In genomic region chr3:145716519-145716918, GRCh38 we compare ENCODE assay signal across 18 cellular contexts.
A peak's percentile ranks its signal among the peaks of the same experiment; 100 is the strongest.
DNase-seq lines count a peak whose midpoint lies in the region; ATAC-seq and TF ChIP-seq lines count a peak whose summit lies in the region.
"Had no signal": no experiment of that assay in that cellular context is flagged by ENCODE, and none has a peak within 500 bp of the region (broad histone marks: within the 10 kb centered on the region; RNA-seq: fewer than 3 reads in every experiment).

No MANE protein-coding gene starts in this region.

- no peaks in the 10 kb centered on the region for H3K9me3 ChIP-seq in SJCRH30 (replicated peaks)
- H3K9me3 ChIP-seq in CD8-positive, alpha-beta memory T cell (ENCODE audit: low read length), result no peaks in the 10 kb centered on the region
- H3K9me3 ChIP-seq: BLaER1 treated with 17β-estradiol and CSF1 and Interleukin-3, amounts not matched to agents 10 nM and 100 nM had no signal

- no peak overlapping the region for H3K27ac ChIP-seq in SJCRH30
- H3K27ac ChIP-seq in CD8-positive, alpha-beta memory T cell (ENCODE audit: low read depth, low read length), result no peak overlapping the region
- H3K27ac ChIP-seq in RWPE1, result no peak overlapping the region
- H3K27ac ChIP-seq: BLaER1 treated with 17β-estradiol and CSF1 and Interleukin-3, amounts not matched to agents 10 nM and 100 nM; HL-60; SK-N-MC had no signal

- H3K4me1 ChIP-seq in SJCRH30, result no peaks in the 10 kb centered on the region
- no peaks in the 10 kb centered on the region for H3K4me1 ChIP-seq in CD8-positive, alpha-beta memory T cell (ENCODE audit: insufficient read depth, low read length)
- H3K4me1 ChIP-seq: BLaER1 treated with 17β-estradiol and CSF1 and Interleukin-3, amounts not matched to agents 10 nM and 100 nM had no signal

- H3K9me3 Mint-ChIP-seq in CD8-positive, alpha-beta memory T cell, result peaks cover 0 to 9% (median 3%) of the 10 kb centered on the region in 5 donors

- no peak overlapping the region for H3K4me3 Mint-ChIP-seq in CD8-positive, alpha-beta memory T cell

- H3K4me1 Mint-ChIP-seq in CD8-positive, alpha-beta memory T cell, result no peaks in the 10 kb centered on the region

- H3K4me3 ChIP-seq in AG10803 (ENCODE audit: low read length), result no peak overlapping the region
- H3K4me3 ChIP-seq in HFF-Myc (replicated peaks; ENCODE audit: low read depth, low read length), result no peak overlapping the region
- no peak overlapping the region for H3K4me3 ChIP-seq in SJCRH30
- no peak overlapping the region for H3K4me3 ChIP-seq in CD8-positive, alpha-beta memory T cell (ENCODE audit: low read length)
- H3K4me3 ChIP-seq: BLaER1 treated with 17β-estradiol and CSF1 and Interleukin-3, amounts not matched to agents 10 nM and 100 nM; GM12878; K562; SK-N-MC had no signal

- CTCF ChIA-PET in CD8-positive, alpha-beta memory T cell (lab: Charles Lee), result no interaction called here
- CTCF ChIA-PET in RWPE1 (lab: Yijun Ruan, JAX), result no interaction called here

- H3K36me3 ChIP-seq in SJCRH30, result no peaks in the 10 kb centered on the region
- no peaks in the 10 kb centered on the region for H3K36me3 ChIP-seq in CD8-positive, alpha-beta memory T cell (ENCODE audit: insufficient read depth, low read length)
- H3K36me3 ChIP-seq: BLaER1 treated with 17β-estradiol and CSF1 and Interleukin-3, amounts not matched to agents 10 nM and 100 nM had no signal

- intact Hi-C loops in sciatic nerve (cut with DNase I), result no loop called here

- H3K27ac Mint-ChIP-seq in CD8-positive, alpha-beta memory T cell, result no peak overlapping the region

- POLR2A ChIA-PET in CD8-positive, alpha-beta memory T cell (lab: Charles Lee), result no interaction called here
- POLR2A ChIA-PET in RWPE1 (lab: Yijun Ruan, JAX; ENCODE audit: low non-redundant PET), result no interaction called here

- no peaks in the 10 kb centered on the region for H3K27me3 Mint-ChIP-seq in CD8-positive, alpha-beta memory T cell

- H3K36me3 Mint-ChIP-seq in CD8-positive, alpha-beta memory T cell, result peaks cover 0 to 2% (median 0%) of the 10 kb centered on the region in 3 donors

- peak; percentile 56 for DNase-seq in AG10803 (ENCODE audit: low read depth)
- DNase-seq in HFF-Myc (ENCODE audit: extremely low read depth, low read depth), result peak; percentile 25
- peak; percentile 93 for DNase-seq in fibroblast of gingiva (ENCODE audit: low read depth)
- no peak for DNase-seq in sciatic nerve (ENCODE audit: low spot score)
- no peak for DNase-seq in SJCRH30
- DNase-seq in CD8-positive, alpha-beta memory T cell, result no peak
- DNase-seq in RWPE1 (ENCODE audit: low spot score), result no peak
- DNase-seq: ACHN; DMS153; NCI-H1436 treated with DMSO at 0.1 percent for 48 hours; NCI-H2081; NCI-H524 treated with DMSO at 0.1 percent for 48 hours; NK-92 treated with Interleukin-12 subunit alpha and Interleukin-12 subunit beta, amount 100 ng/mL, for 24 hours had no signal

- H3K27me3 ChIP-seq in SJCRH30, result no peaks in the 10 kb centered on the region
- H3K27me3 ChIP-seq in CD8-positive, alpha-beta memory T cell (ENCODE audit: insufficient read depth, low read length, poor library complexity, severe bottlenecking), result no peaks in the 10 kb centered on the region
- H3K27me3 ChIP-seq: BLaER1 treated with 17β-estradiol and CSF1 and Interleukin-3, amounts not matched to agents 10 nM and 100 nM had no signal

- no peak for TF ChIP-seq CTCF in AG10803 (conservative IDR thresholded peaks at IDR 0.05; ENCODE audit: low read length)
- TF ChIP-seq CTCF in HFF-Myc (IDR thresholded peaks at IDR 0.05; ENCODE audit: low read depth, low read length, missing control alignments), result no peak
- no peak for TF ChIP-seq CTCF in RWPE1 (conservative IDR thresholded peaks at IDR 0.05; ENCODE audit: low read depth)

- ATAC-seq in sciatic nerve, result peak; percentile 30
- ATAC-seq: GM12878, K562 had no signal

Comparison
In these comparisons a context has a peak if more than half of its experiments do, and no peak if none do; other contexts are left out.
1. DNase-seq: peak in AG10803 (single experiment), HFF-Myc (single experiment) and fibroblast of gingiva (single experiment); none in sciatic nerve (single experiment), SJCRH30 (0 of 2), CD8-positive, alpha-beta memory T cell (0 of 5) and RWPE1 (single experiment).